ENCODE assay signal across 8 cellular contexts in the genomic region with DNA sequence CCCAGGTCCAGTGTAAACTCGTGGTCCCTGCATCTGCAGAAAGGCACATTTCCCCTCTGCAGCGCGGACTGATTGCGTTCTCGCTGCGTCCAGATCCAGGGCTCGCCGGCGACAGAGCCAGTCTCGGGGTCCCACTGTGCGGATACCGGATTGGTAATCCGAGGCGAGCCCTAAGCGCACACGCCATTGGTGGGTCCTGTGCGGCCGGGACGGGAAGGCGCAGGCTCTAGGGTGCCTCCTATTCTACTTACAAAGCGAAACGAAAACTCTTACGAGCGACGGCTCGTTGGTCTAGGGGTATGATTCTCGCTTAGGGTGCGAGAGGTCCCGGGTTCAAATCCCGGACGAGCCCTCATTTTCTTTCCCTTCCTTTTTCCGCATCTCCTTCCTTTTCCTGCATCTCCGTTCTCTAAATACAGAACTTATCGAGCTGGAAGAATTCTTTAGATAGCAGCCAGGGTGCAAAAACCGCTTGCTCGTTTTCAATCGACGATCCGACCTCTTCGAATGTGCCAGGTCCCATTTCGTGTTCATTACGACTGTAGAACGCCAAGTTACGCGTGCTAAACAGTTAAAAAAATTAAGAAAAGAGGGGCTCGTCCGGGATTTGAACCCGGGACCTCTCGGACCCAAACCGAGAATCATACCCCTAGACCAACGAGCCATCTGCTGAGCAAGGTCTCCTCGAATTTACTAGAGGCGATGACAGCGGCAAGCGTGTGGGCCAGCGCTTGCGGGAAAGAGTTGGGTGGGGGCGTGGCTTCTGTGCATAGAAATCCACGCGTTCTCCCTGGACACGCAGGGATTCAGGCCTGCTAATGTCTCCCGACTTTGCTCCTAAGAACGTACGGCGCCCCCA. TPM values are rescaled to one million over a fixed set of nuclear protein-coding genes. Genes with fewer than 3 reads are reported as not detected.
DNase-seq lines count a peak whose midpoint lies in the region; ATAC-seq and TF ChIP-seq lines count a peak whose summit lies in the region.

No MANE protein-coding gene starts in this region.

- H3K36me3 ChIP-seq in thoracic aorta = no peaks in the 10 kb centered on the region

- TF ChIP-seq CTCF in GM10266 (IDR thresholded peaks at IDR 0.05; ENCODE audit: control insufficient read depth, insufficient read depth, low read depth, missing control alignments) = no peak
- TF ChIP-seq CTCF in osteocyte (IDR thresholded peaks at IDR 0.05) = no peak
- TF ChIP-seq CTCF in thoracic aorta (IDR thresholded peaks at IDR 0.05) = no peak

- peak overlapping the region; percentile 84 to 87 for H3K27ac ChIP-seq in thoracic aorta

- H3K9me3 Mint-ChIP-seq in activated naive CD8-positive, alpha-beta T cell treated with anti-CD3 and anti-CD28 coated beads for 36 hours = peaks cover 5% of the 10 kb centered on the region
- no peaks in the 10 kb centered on the region for H3K9me3 Mint-ChIP-seq in osteocyte (ENCODE audit: unreplicated experiment)

- peaks cover 4 to 21% of the 10 kb centered on the region in 2 donors for H3K4me1 ChIP-seq in thoracic aorta (ENCODE audit: control insufficient read depth in 1 of 2, low read depth in 2 of 2)

- H3K27me3 Mint-ChIP-seq in activated naive CD8-positive, alpha-beta T cell treated with anti-CD3 and anti-CD28 coated beads for 36 hours = peaks cover 11% of the 10 kb centered on the region
- H3K27me3 Mint-ChIP-seq in osteocyte (ENCODE audit: unreplicated experiment) = peaks cover 10% of the 10 kb centered on the region

- peak overlapping the region; percentile 98 for H3K4me3 ChIP-seq in thoracic aorta

- H3K27me3 ChIP-seq in thoracic aorta (replicated peaks; ENCODE audit: insufficient read depth) = no peaks in the 10 kb centered on the region

- peaks cover 50% of the 10 kb centered on the region for H3K4me1 Mint-ChIP-seq in activated naive CD8-positive, alpha-beta T cell treated with anti-CD3 and anti-CD28 coated beads for 36 hours
- peaks cover 26% of the 10 kb centered on the region for H3K4me1 Mint-ChIP-seq in osteocyte (ENCODE audit: unreplicated experiment)

- H3K4me3 Mint-ChIP-seq in activated naive CD8-positive, alpha-beta T cell treated with anti-CD3 and anti-CD28 coated beads for 36 hours = peak overlapping the region; percentile 95
- H3K4me3 Mint-ChIP-seq in osteocyte (ENCODE audit: unreplicated experiment) = peak overlapping the region; percentile 98

- peak overlapping the region; percentile 91 for H3K27ac Mint-ChIP-seq in activated naive CD8-positive, alpha-beta T cell treated with anti-CD3 and anti-CD28 coated beads for 36 hours
- peak overlapping the region; percentile 86 for H3K27ac Mint-ChIP-seq in osteocyte (ENCODE audit: unreplicated experiment)

- H3K36me3 Mint-ChIP-seq in activated naive CD8-positive, alpha-beta T cell treated with anti-CD3 and anti-CD28 coated beads for 36 hours = peaks cover 6% of the 10 kb centered on the region
- no peaks in the 10 kb centered on the region for H3K36me3 Mint-ChIP-seq in osteocyte (ENCODE audit: unreplicated experiment)

- intact Hi-C loops in Right ventricle myocardium inferior (cut with DNase I) = loop anchor here (1.0 to 2.0 kb wide), 2 partner anchors 26 to 209 kb away; a partner anchor contains a TSS

- DNase-seq in GM10266 (ENCODE audit: extremely low spot score) = peak; percentile 92
- peak; percentile 77 for DNase-seq in NCI-H1048 (lab: John Stamatoyannopoulos, UW)
- DNase-seq in SKM-1 (lab: John Stamatoyannopoulos, UW; ENCODE audit: unreplicated experiment) = peak; percentile 78
- peak; percentile 92 for DNase-seq in activated naive CD8-positive, alpha-beta T cell treated with anti-CD3 and anti-CD28 coated beads for 36 hours
- DNase-seq in Right ventricle myocardium inferior (ENCODE audit: missing footprints) = peak; percentile 92
- peak; percentile 97 for DNase-seq in osteocyte (ENCODE audit: extremely low spot score, unreplicated experiment)
- peak; percentile 66 for DNase-seq in thoracic aorta (ENCODE audit: low spot score)

- ATAC-seq in HG02588 (IDR thresholded peaks at IDR 0.05; ENCODE audit: unreplicated experiment) = peak; percentile 65
- ATAC-seq in Right ventricle myocardium inferior = peak; percentile 90
- ATAC-seq in thoracic aorta (ENCODE audit: insufficient number of reproducible peaks, low FRiP score, low read depth) = peak; percentile 76

- no peaks in the 10 kb centered on the region for H3K9me3 ChIP-seq in thoracic aorta

RNA-seq across cellular contexts. Expression of a gene that starts 29.2 kb away (rescaled TPM):
- not detected for total RNA-seq in activated naive CD8-positive, alpha-beta T cell treated with anti-CD3 and anti-CD28 coated beads for 36 hours
- total RNA-seq in Right ventricle myocardium inferior = 18.2 TPM
- total RNA-seq in osteocyte = 3.2 and 4.1 TPM in 2 replicates
- total RNA-seq in thoracic aorta = 10 to 100 TPM; 12.0 to 35.1 TPM

Comparison
In these comparisons a context has a peak if more than half of its experiments do, and no peak if none do; other contexts are left out.
1. Peak in every context shown above with its lines: DNase-seq, ATAC-seq, H3K4me3 ChIP-seq and H3K27ac ChIP-seq.